Comparison of ENCODE assay signal across 1 cellular context in the genomic region with DNA sequence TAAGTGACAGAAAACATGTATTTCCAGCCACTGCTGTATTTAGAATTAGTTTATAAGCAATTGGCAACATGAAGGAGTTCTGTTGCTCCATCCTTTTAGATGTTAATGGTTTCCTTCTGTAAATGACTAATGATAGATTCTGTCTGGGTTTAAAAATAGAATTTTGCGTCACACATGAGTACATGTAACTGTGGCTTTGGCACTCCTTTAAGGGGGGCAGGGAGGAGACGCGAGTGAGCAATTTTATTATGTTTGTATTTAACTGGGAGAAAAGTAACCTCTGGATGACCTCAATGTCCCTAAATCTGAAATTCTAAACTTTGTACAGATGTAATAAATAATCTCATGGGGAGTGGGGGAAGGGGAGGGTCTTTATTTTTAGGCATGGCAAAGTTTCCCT.
A peak's percentile ranks its signal among the peaks of the same experiment; 100 is the strongest.
TF ChIP-seq lines count a peak whose summit lies in the region.

No MANE protein-coding gene starts in this region.

TF ChIP-seq in SK-N-SH, 30 proteins besides CTCF, POLR2A, EP300 and RAD21 (continued from another document):
- TF ChIP-seq, protein P1, sequence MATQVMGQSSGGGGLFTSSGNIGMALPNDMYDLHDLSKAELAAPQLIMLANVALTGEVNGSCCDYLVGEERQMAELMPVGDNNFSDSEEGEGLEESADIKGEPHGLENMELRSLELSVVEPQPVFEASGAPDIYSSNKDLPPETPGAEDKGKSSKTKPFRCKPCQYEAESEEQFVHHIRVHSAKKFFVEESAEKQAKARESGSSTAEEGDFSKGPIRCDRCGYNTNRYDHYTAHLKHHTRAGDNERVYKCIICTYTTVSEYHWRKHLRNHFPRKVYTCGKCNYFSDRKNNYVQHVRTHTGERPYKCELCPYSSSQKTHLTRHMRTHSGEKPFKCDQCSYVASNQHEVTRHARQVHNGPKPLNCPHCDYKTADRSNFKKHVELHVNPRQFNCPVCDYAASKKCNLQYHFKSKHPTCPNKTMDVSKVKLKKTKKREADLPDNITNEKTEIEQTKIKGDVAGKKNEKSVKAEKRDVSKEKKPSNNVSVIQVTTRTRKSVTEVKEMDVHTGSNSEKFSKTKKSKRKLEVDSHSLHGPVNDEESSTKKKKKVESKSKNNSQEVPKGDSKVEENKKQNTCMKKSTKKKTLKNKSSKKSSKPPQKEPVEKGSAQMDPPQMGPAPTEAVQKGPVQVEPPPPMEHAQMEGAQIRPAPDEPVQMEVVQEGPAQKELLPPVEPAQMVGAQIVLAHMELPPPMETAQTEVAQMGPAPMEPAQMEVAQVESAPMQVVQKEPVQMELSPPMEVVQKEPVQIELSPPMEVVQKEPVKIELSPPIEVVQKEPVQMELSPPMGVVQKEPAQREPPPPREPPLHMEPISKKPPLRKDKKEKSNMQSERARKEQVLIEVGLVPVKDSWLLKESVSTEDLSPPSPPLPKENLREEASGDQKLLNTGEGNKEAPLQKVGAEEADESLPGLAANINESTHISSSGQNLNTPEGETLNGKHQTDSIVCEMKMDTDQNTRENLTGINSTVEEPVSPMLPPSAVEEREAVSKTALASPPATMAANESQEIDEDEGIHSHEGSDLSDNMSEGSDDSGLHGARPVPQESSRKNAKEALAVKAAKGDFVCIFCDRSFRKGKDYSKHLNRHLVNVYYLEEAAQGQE (IDR thresholded peaks at IDR 0.05; ENCODE audit: low read depth, low read length) = no peak
- TF ChIP-seq ELF1 (IDR thresholded peaks at IDR 0.05) (no peak), MEF2A (IDR thresholded peaks at IDR 0.05; ENCODE audit: borderline replicate concordance, low read depth) (peak; percentile 99), RFX5 (IDR thresholded peaks at IDR 0.05; ENCODE audit: low read length) (no peak), FOXJ3 (CRISPR knock-in tag; IDR thresholded peaks at IDR 0.05) (no peak), SMC3 (IDR thresholded peaks at IDR 0.05; ENCODE audit: low read depth, low read length) (no peak), YY1 (IDR thresholded peaks at IDR 0.05; ENCODE audit: low read depth) (no peak), GABPA (IDR thresholded peaks at IDR 0.05; ENCODE audit: low read depth) (no peak), GATA2 (CRISPR knock-in tag; IDR thresholded peaks at IDR 0.05) (no peak), RCOR1 (IDR thresholded peaks at IDR 0.05; ENCODE audit: low read length) (no peak), NRF1 (IDR thresholded peaks at IDR 0.05; ENCODE audit: low read depth, low read length) (no peak), FOSL2 (IDR thresholded peaks at IDR 0.05; ENCODE audit: borderline replicate concordance, low read depth) (peak; percentile 76), TCF12 (IDR thresholded peaks at IDR 0.05) (peak; percentile 91)
- TF ChIP-seq, protein P2, sequence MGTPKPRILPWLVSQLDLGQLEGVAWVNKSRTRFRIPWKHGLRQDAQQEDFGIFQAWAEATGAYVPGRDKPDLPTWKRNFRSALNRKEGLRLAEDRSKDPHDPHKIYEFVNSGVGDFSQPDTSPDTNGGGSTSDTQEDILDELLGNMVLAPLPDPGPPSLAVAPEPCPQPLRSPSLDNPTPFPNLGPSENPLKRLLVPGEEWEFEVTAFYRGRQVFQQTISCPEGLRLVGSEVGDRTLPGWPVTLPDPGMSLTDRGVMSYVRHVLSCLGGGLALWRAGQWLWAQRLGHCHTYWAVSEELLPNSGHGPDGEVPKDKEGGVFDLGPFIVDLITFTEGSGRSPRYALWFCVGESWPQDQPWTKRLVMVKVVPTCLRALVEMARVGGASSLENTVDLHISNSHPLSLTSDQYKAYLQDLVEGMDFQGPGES (IDR thresholded peaks at IDR 0.05; ENCODE audit: low read depth, low read length) = no peak
TF ChIP-seq in SK-N-SH: peak in this region for 10.
